Comparison of ENCODE assay signal across 15 cellular contexts in the genomic region with DNA sequence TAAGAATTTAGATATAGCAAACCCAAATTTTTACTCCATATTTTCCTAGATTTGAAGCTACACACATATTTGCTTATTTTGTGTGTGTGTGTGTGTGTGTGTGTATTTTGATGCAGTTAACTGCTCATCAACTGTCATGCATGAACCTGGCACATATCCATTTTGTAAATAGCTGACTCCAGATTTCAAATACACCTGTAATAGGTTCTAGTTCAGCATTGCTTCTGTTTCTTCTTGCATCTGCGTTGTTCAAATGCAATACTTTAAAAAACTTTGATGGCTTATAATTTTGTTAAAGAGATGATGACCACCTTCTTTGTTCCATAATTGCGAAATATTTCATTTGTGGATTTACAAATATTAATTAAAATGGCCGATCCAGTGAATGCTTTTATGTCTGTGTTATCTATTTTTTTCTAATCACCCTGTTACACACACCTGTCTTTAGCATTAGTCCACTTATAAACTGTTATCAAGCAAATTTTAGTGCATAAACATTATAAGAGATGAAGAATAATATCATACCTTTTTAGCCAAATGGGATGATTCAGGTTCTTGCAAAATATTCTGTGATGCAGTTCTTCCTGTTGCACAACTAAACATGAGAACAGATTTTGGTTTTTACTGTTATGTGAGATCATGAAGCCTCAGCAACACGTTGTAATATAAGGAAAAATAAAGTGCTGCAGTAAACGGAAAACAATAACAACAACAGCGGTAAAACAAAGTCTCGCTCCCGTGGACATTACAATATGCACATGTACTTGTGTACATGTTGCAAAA. TPM values are rescaled to one million over a fixed set of nuclear protein-coding genes. Genes with fewer than 3 reads are reported as not detected.
A peak's percentile ranks its signal among the peaks of the same experiment; 100 is the strongest.
DNase-seq lines count a peak whose midpoint lies in the region; ATAC-seq, FAIRE-seq and TF ChIP-seq lines count a peak whose summit lies in the region.
"Had no signal": no experiment of that assay in that cellular context is flagged by ENCODE, and none has a peak within 500 bp of the region (broad histone marks: within the 10 kb centered on the region; RNA-seq: fewer than 3 reads in every experiment).

No MANE protein-coding gene starts in this region.

- H3K4me1 ChIP-seq in left ventricle myocardium inferior (peaks cover 19% of the 10 kb centered on the region), vagina (peaks cover 35% of the 10 kb centered on the region), kidney (ENCODE audit: control insufficient read depth in 1 of 2, insufficient read depth in 1 of 2, low read depth in 1 of 2, low read length in 2 of 2) (peaks cover 4 to 16% of the 10 kb centered on the region in 2 donors)

- H3K9me3 ChIP-seq in left ventricle myocardium inferior (replicated peaks) (no peaks in the 10 kb centered on the region), vagina (no peaks in the 10 kb centered on the region), kidney (ENCODE audit: control insufficient read depth in 1 of 2, low read length in 2 of 2) (peaks cover 0 to 5% of the 10 kb centered on the region in 2 donors)
- H3K9me3 ChIP-seq: HAP-1 had no signal

- intact Hi-C loops in left ventricle myocardium inferior (cut with micrococcal nuclease), result loop anchor here (10.0 kb wide), 1 partner anchor 405 kb away; no protein-coding TSS in a partner anchor
- intact Hi-C loops in left ventricle myocardium superior (cut with micrococcal nuclease), result loop anchor here (2.0 to 5.0 kb wide), 2 partner anchors 135 to 408 kb away; no protein-coding TSS in a partner anchor
- intact Hi-C loops in vagina (cut with DNase I), result loop anchor here (10.0 kb wide), 1 partner anchor 135 kb away; no protein-coding TSS in a partner anchor
- intact Hi-C loops in kidney (cut with DNase I), result loop anchor here (5.0 kb wide), 1 partner anchor 133 kb away; no protein-coding TSS in a partner anchor

- DNase-seq in left ventricle myocardium inferior, result no peak
- DNase-seq in left ventricle myocardium superior, result no peak
- peak; percentile 65 for DNase-seq in SKM-1 (lab: John Stamatoyannopoulos, UW; ENCODE audit: unreplicated experiment)
- DNase-seq in fibroblast of the conjunctiva (ENCODE audit: low read depth), result peak; percentile 17
- DNase-seq in vagina (ENCODE audit: extremely low spot score in 2 of 2), result no peak
- DNase-seq in NK-92 treated with Interleukin-12 subunit alpha and Interleukin-12 subunit beta, amount 100 ng/mL, for 24 hours (lab: John Stamatoyannopoulos, UW), result no peak
- no peak for DNase-seq in kidney
- DNase-seq: activated naive CD4-positive, alpha-beta T cell; NCI-H1092 treated with DMSO at 0.1 percent for 48 hours; stimulated activated CD4-positive, alpha-beta T cell treated with anti-CD3 and anti-CD28 coated beads, Interleukin-4, amount 100 ng/mL, for 24 hours had no signal

- H3K36me3 ChIP-seq in left ventricle myocardium inferior, result no peaks in the 10 kb centered on the region
- no peaks in the 10 kb centered on the region for H3K36me3 ChIP-seq in vagina
- no peaks in the 10 kb centered on the region for H3K36me3 ChIP-seq in kidney (ENCODE audit: control insufficient read depth in 1 of 2, insufficient read depth in 2 of 2, low read length in 2 of 2)
- H3K36me3 ChIP-seq: HAP-1 had no signal

- ATAC-seq in left ventricle myocardium superior (no peak), HG03442 (IDR thresholded peaks at IDR 0.05; ENCODE audit: unreplicated experiment) (no peak)
- ATAC-seq: activated CD4-positive, CD25-positive, alpha-beta regulatory T cell treated with anti-CD3 and anti-CD28 coated beads, Interleukin-2, amount 50 U/mL, for 24 hours had no signal

- H3K4me3 ChIP-seq in left ventricle myocardium inferior (no peak overlapping the region), vagina (no peak overlapping the region), kidney (ENCODE audit: low read length in 2 of 2) (no peak overlapping the region)
- H3K4me3 ChIP-seq: HAP-1 had no signal

- H3K27ac ChIP-seq in left ventricle myocardium inferior (replicated peaks) (peak overlapping the region; percentile 91), vagina (peak overlapping the region; percentile 94), kidney (ENCODE audit: low read depth in 2 of 2, low read length in 2 of 2) (no peak overlapping the region)

- no peak overlapping the region for H3K9ac ChIP-seq in kidney (ENCODE audit: low read length in 2 of 2)

- peaks cover 19% of the 10 kb centered on the region for H3K27me3 ChIP-seq in left ventricle myocardium inferior (ENCODE audit: low read depth)
- H3K27me3 ChIP-seq in vagina, result no peaks in the 10 kb centered on the region

- no peak for FAIRE-seq in kidney (lab: Jason Lieb, UNC)
- FAIRE-seq: endometrium had no signal

- TF ChIP-seq CTCF in left ventricle myocardium inferior (IDR thresholded peaks at IDR 0.05; ENCODE audit: borderline replicate concordance) (no peak), vagina (IDR thresholded peaks at IDR 0.05) (no peak), kidney (IDR thresholded peaks at IDR 0.05; ENCODE audit: borderline replicate concordance, extremely low read depth, insufficient read depth) (no peak)

- no peak for TF ChIP-seq POLR2A in vagina (IDR thresholded peaks at IDR 0.05)

RNA-seq across cellular contexts. Expression of gene S100A11, which starts 12.7 kb away (rescaled TPM):
- 66.9 TPM for total RNA-seq in left ventricle myocardium inferior
- total RNA-seq in left ventricle myocardium superior, result 65.8 TPM
- total RNA-seq in vagina, result 559 TPM
- 835 TPM for total RNA-seq in kidney
- polyA plus RNA-seq in kidney (ENCODE audit: insufficient read depth, low read depth, low replicate concordance), result 925 TPM

RNA-seq across cellular contexts. Expression of gene TCHHL1, which starts 39.4 kb away (rescaled TPM):
- total RNA-seq in left ventricle myocardium inferior, result not detected
- total RNA-seq in left ventricle myocardium superior, result not detected
- not detected for total RNA-seq in vagina
- total RNA-seq in kidney, result not detected
- polyA plus RNA-seq in kidney (ENCODE audit: insufficient read depth, low read depth, low replicate concordance), result not detected
- total RNA-seq: temporal lobe had no signal

RNA-seq across cellular contexts. Expression of gene S100A10, which starts 55.8 kb away (rescaled TPM):
- total RNA-seq in left ventricle myocardium inferior (186 TPM), left ventricle myocardium superior (201 TPM), vagina (176 TPM), kidney (467 TPM)
- 500 TPM for polyA plus RNA-seq in kidney (ENCODE audit: insufficient read depth, low read depth, low replicate concordance)

Comparison
In these comparisons a context has a peak if more than half of its experiments do, and no peak if none do; other contexts are left out.
1. DNase-seq: peak in SKM-1 (single experiment) and fibroblast of the conjunctiva (single experiment); none in left ventricle myocardium inferior (single experiment), left ventricle myocardium superior (single experiment), vagina (0 of 2), NK-92 treated with Interleukin-12 subunit alpha and Interleukin-12 subunit beta, amount 100 ng/mL, for 24 hours (single experiment) and kidney (single experiment).
2. H3K27ac ChIP-seq: peak in left ventricle myocardium inferior (single experiment) and vagina (single experiment); none in kidney (0 of 2).